In the genomic region with DNA sequence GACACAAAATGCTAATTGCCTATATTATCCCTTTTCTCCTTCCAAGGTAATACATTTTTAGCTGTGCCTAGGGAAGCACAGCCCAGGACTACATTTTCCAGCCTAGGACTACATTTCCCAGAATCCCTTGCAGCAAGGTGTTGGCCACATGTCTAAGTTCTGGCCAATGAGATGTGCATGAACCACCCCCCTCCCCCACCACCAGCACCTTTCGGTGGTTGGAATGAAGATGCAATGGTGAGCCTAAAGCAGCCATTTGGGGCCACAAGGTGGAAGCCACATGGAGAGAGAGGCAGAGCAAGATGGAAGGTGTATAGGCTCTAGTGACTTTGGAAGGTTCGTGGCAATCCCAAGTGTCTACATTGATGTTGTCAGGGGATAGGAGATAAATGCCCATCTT, we compare ENCODE assay signal across 10 cellular contexts. TPM values are rescaled to one million over a fixed set of nuclear protein-coding genes. Genes with fewer than 3 reads are reported as not detected.
A peak's percentile ranks its signal among the peaks of the same experiment; 100 is the strongest.
DNase-seq lines count a peak whose midpoint lies in the region; ATAC-seq, FAIRE-seq and TF ChIP-seq lines count a peak whose summit lies in the region.
"Had no signal": no experiment of that assay in that cellular context is flagged by ENCODE, and none has a peak within 500 bp of the region (broad histone marks: within the 10 kb centered on the region; RNA-seq: fewer than 3 reads in every experiment).

No MANE protein-coding gene starts in this region.

- DNase-seq in activated T-cell treated with anti-CD3 and anti-CD28 coated beads, Interleukin-2, amount 50 U/mL, for 48 hours = peak; percentile 46 to 49
- DNase-seq in activated T-cell treated with anti-CD3 and anti-CD28 coated beads for 4 hours = no peak
- DNase-seq in NCI-H510A (lab: John Stamatoyannopoulos, UW) = peak; percentile 39
- DNase-seq in K562 (ENCODE audit: extremely low read depth in 1 of 4, low spot score in 3 of 4) = peak; percentile 71 to 80 (median 77)
- peak; percentile 16 for DNase-seq in small intestine
- DNase-seq in NCI-H345 (lab: John Stamatoyannopoulos, UW) = no peak
- DNase-seq: central memory CD4-positive, alpha-beta T cell had no signal

- intact Hi-C loops in K562 (cut with micrococcal nuclease) = loop anchor here (10.0 kb wide), 1 partner anchor 217 kb away; no protein-coding TSS in a partner anchor

- no peak for TF ChIP-seq CTCF in K562 (IDR thresholded peaks at IDR 0.05 in 2 of 3, conservative IDR thresholded peaks at IDR 0.05 in 1 of 3; ENCODE audit: insufficient read depth in 2 of 3, low read depth in 1 of 3, low read length in 3 of 3)

- ATAC-seq in K562 (peak; percentile 99), GM18870 (IDR thresholded peaks at IDR 0.05; ENCODE audit: unreplicated experiment) (no peak), HG02642 (IDR thresholded peaks at IDR 0.05; ENCODE audit: poor library complexity, unreplicated experiment) (no peak)

- H3K36me3 ChIP-seq in K562 (ENCODE audit: control insufficient read depth, insufficient read depth, low read length) (no peaks in the 10 kb centered on the region), small intestine (ENCODE audit: control insufficient read depth in 2 of 2, insufficient read depth in 2 of 2, low read length in 2 of 2) (no peaks in the 10 kb centered on the region)

- 0 out of 2 replicates have a peak overlapping the region, but pooled peaks have one; percentile 40 for H2AFZ ChIP-seq in K562 (ENCODE audit: low read depth, low read length)

- no TSS peak for BruUV-seq in K562 (replicated peaks; lab: Mats Ljungman, UMichigan)

- FAIRE-seq in K562 (lab: Jason Lieb, UNC) (peak; percentile 99), small intestine (lab: Jason Lieb, UNC) (no peak)

- peaks cover 0 to 2% of the 10 kb centered on the region in 2 experiments; a peak in 1 of 5 replicates for H3K4me1 ChIP-seq in K562 (replicated peaks in 1 of 2; ENCODE audit: control insufficient read depth in 2 of 2, insufficient read depth in 2 of 2, low read length in 2 of 2)
- no peaks in the 10 kb centered on the region for H3K4me1 ChIP-seq in small intestine (ENCODE audit: control insufficient read depth in 2 of 2, insufficient read depth in 1 of 2, low read depth in 1 of 2, low read length in 1 of 2)

- TF ChIP-seq EP300 in K562 (IDR thresholded peaks at IDR 0.05; ENCODE audit: low read length) = no peak

- no peaks in the 10 kb centered on the region for H3K79me2 ChIP-seq in K562 (ENCODE audit: control insufficient read depth, insufficient read depth, low read length)

- no peaks in the 10 kb centered on the region for H3K9me1 ChIP-seq in K562 (ENCODE audit: control insufficient read depth, insufficient read depth, low read length)

- CTCF ChIA-PET in K562 (lab: Yijun Ruan, JAX; ENCODE audit: low intra/inter-chr PET ratio) = no interaction called here

- H3K27me3 ChIP-seq in K562 (ENCODE audit: control insufficient read depth in 2 of 2, insufficient read depth in 2 of 2, low read length in 2 of 2) (no peaks in the 10 kb centered on the region; a peak in 2 of 5 replicates), small intestine (ENCODE audit: control insufficient read depth in 2 of 2, insufficient read depth in 2 of 2, low read length in 2 of 2) (no peaks in the 10 kb centered on the region)

- no peak overlapping the region for H3K4me2 ChIP-seq in K562 (ENCODE audit: insufficient read depth, low read length)

- TF ChIP-seq POLR2A in K562 (conservative IDR thresholded peaks at IDR 0.05) = no peak

- in situ Hi-C loops in K562 (cut with MboI) = no loop called here

- WGBS in K562 (ENCODE audit: insufficient coverage, low coverage, missing lambda C conversion rate) = 27% methylated on average over 2 of the region's 2 CpGs
- WGBS in small intestine, 3 donors = 74 to 77% (median 76%) methylated on average over 2 of the region's 2 CpGs

- no peak overlapping the region for H3K9ac ChIP-seq in K562 (ENCODE audit: insufficient read depth in 1 of 2, low read depth in 2 of 2, low read length in 2 of 2)

- peaks cover 9% of the 10 kb centered on the region for H4K20me1 ChIP-seq in K562 (replicated peaks; ENCODE audit: control insufficient read depth, insufficient read depth, low read length)

- POLR2A ChIA-PET in K562 (lab: Yijun Ruan, JAX) = interaction anchor here (1.7 kb wide), 1 partner anchor 13 kb away, joined by 4 read pairs; no protein-coding TSS in a partner anchor

- H3K9me3 ChIP-seq in K562 (replicated peaks; ENCODE audit: control insufficient read depth, insufficient read depth, low read depth, low read length) (no peaks in the 10 kb centered on the region), small intestine (ENCODE audit: control insufficient read depth, low read depth) (no peaks in the 10 kb centered on the region)

- H3K27ac ChIP-seq in K562 (ENCODE audit: extremely low read depth, low read depth, low read length) (no peak overlapping the region), small intestine (ENCODE audit: low read depth in 1 of 2, low read length in 1 of 2) (no peak overlapping the region)

- H3K4me3 ChIP-seq in K562 (no peak overlapping the region), small intestine (ENCODE audit: low read depth in 1 of 2, low read length in 2 of 2) (no peak overlapping the region)

- TF ChIP-seq RAD21 in K562 (CRISPR knock-in tag; conservative IDR thresholded peaks at IDR 0.05 in 1 of 2, IDR thresholded peaks at IDR 0.05 in 1 of 2) = no peak

TF ChIP-seq in K562, 482 proteins besides CTCF, POLR2A, EP300 and RAD21 (continues in another document):
- TF ChIP-seq RCOR1 (IDR thresholded peaks at IDR 0.05; ENCODE audit: borderline replicate concordance in 1 of 2, low read depth in 2 of 2, low read length in 2 of 2) = peak in 1 of 2 experiments; percentile 32; a peak in 1 of 4 replicates
- TF ChIP-seq SUPT5H (IDR thresholded peaks at IDR 0.05) = no peak
- no peak for TF ChIP-seq EWSR1 (IDR thresholded peaks at IDR 0.05; ENCODE audit: borderline replicate concordance, low read depth, partially characterized antibody)
- TF ChIP-seq FOS (IDR thresholded peaks at IDR 0.05; ENCODE audit: extremely low read depth, insufficient read length) = peak; percentile 73
- no peak for TF ChIP-seq RBBP5 (IDR thresholded peaks at IDR 0.05; ENCODE audit: borderline replicate concordance, insufficient read depth, low read length, poor library complexity, severe bottlenecking)
- TF ChIP-seq NFYB (IDR thresholded peaks at IDR 0.05; ENCODE audit: extremely low read depth, insufficient read length) = peak; percentile 92
- peak; percentile 91 for TF ChIP-seq RAD51 (IDR thresholded peaks at IDR 0.05; ENCODE audit: borderline replicate concordance, low read depth)
- peak; percentile 55 for TF ChIP-seq CBFA2T2 (conservative IDR thresholded peaks at IDR 0.05)
- 0 out of 2 replicates have a peak, but pooled peaks have one; percentile 52 for TF ChIP-seq XRCC5 (IDR thresholded peaks at IDR 0.05; ENCODE audit: low read depth, low read length)
- TF ChIP-seq ATF1 (CRISPR knock-in tag; IDR thresholded peaks at IDR 0.05) = no peak
- TF ChIP-seq ATF1 (tag; IDR thresholded peaks at IDR 0.05) = peak; percentile 12; the same call in 1 of the 2 replicates
- peak; percentile 91 for TF ChIP-seq ZNF143 (CRISPR knock-in tag; IDR thresholded peaks at IDR 0.05)
- TF ChIP-seq, protein P1, sequence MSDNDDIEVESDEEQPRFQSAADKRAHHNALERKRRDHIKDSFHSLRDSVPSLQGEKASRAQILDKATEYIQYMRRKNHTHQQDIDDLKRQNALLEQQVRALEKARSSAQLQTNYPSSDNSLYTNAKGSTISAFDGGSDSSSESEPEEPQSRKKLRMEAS (CRISPR knock-in tag; IDR thresholded peaks at IDR 0.05) = peak; percentile 72

RNA-seq across cellular contexts. Expression of a gene that starts 16.2 kb away (rescaled TPM):
- total RNA-seq in K562 (2011; cell fraction: chromatin; rRNA removed; ENCODE audit: low replicate concordance) = 5.0 and 12.3 TPM in 2 replicates
- 2.5 and 5.7 TPM in 2 replicates for total RNA-seq in K562 (2011; cell fraction: nucleolus; rRNA removed)
- 2.9 and 4.6 TPM in 2 replicates for total RNA-seq in K562 (2011; cell fraction: nucleoplasm; rRNA removed)
- total RNA-seq in K562 (2014; rRNA removed) (0.24 and 0.27 TPM in 2 replicates), K562 (2014; rRNA removed; fragmentation: Illumina TruSeq; extraction: Trizol) (0.18 and 0.19 TPM in 2 replicates), K562 (2015; rRNA removed; fragmentation: Illumina TruSeq; extraction: Trizol) (0.15 and 0.25 TPM in 2 replicates), K562 (2021) (0.13 and 0.38 TPM in 2 replicates)
- polyA plus RNA-seq in K562 (2011; rRNA removed) (0.34 and 1.0 TPM in 2 replicates), K562 (2014; fragmentation: Illumina TruSeq; extraction: Trizol) (0.28 and 0.31 TPM in 2 replicates), K562 (2014; fragmentation: Nextera tagmentation; extraction: Ambion mirVana) (under 1 TPM; 0.03 to 0.04 TPM), K562 (2014; rRNA removed) (0.16 and 0.20 TPM in 2 replicates), small intestine (1 to 10 TPM in 1 of 3 donors, not detected in 2; 1.1 TPM)
- 0.24 and 0.81 TPM in 2 replicates for polyA plus RNA-seq in K562 (2011; cell fraction: cytosol; rRNA removed)
- 1.5 and 8.3 TPM in 2 replicates for polyA plus RNA-seq in K562 (2011; cell fraction: nucleus; rRNA removed)
- polyA plus RNA-seq in K562 (2012) = 0.28 and 0.66 TPM in 2 replicates
- polyA minus RNA-seq in K562 (2011; rRNA and poly(A)+ RNA removed) = 0.63 and 1.4 TPM in 2 replicates
- 0.27 and 0.95 TPM in 2 replicates for polyA minus RNA-seq in K562 (2011; cell fraction: cytosol; rRNA and poly(A)+ RNA removed)
- polyA minus RNA-seq in K562 (2011; cell fraction: nucleus; rRNA and poly(A)+ RNA removed) = 1.1 and 2.3 TPM in 2 replicates
- total RNA-seq: CD4-positive, CD25-positive, alpha-beta regulatory T cell had no signal
- polyA plus RNA-seq: CD4-positive, CD25-positive, alpha-beta regulatory T cell had no signal

RNA-seq across cellular contexts. Expression of a gene that starts 47.4 kb away (rescaled TPM):
- 19.7 and 56.1 TPM in 2 replicates for total RNA-seq in K562 (2011; cell fraction: chromatin; rRNA removed; ENCODE audit: low replicate concordance)
- 33.4 and 40.5 TPM in 2 replicates for total RNA-seq in K562 (2011; cell fraction: nucleolus; rRNA removed)
- total RNA-seq in K562 (2011; cell fraction: nucleoplasm; rRNA removed) = 34.0 and 46.6 TPM in 2 replicates
- 23.0 and 36.9 TPM in 2 replicates for total RNA-seq in K562 (2014; rRNA removed)
- total RNA-seq in K562 (2014; rRNA removed; fragmentation: Illumina TruSeq; extraction: Trizol) = 3.0 and 5.3 TPM in 2 replicates
- total RNA-seq in K562 (2015; rRNA removed; fragmentation: Illumina TruSeq; extraction: Trizol) = 9.5 and 11.0 TPM in 2 replicates
- total RNA-seq in K562 (2021) = 79.8 and 81.0 TPM in 2 replicates
- polyA plus RNA-seq in K562 (2011; rRNA removed) = 5.9 and 18.2 TPM in 2 replicates
- polyA plus RNA-seq in K562 (2011; cell fraction: cytosol; rRNA removed) = 11.0 and 28.6 TPM in 2 replicates
- 17.9 and 37.4 TPM in 2 replicates for polyA plus RNA-seq in K562 (2011; cell fraction: nucleus; rRNA removed)
- polyA plus RNA-seq in K562 (2012) = 85.3 and 93.8 TPM in 2 replicates
- polyA plus RNA-seq in K562 (2014; fragmentation: Illumina TruSeq; extraction: Trizol) = 33.0 and 48.4 TPM in 2 replicates
- 1 to 10 TPM; 2.0 to 3.0 TPM for polyA plus RNA-seq in K562 (2014; fragmentation: Nextera tagmentation; extraction: Ambion mirVana)
- 12.2 and 13.9 TPM in 2 replicates for polyA plus RNA-seq in K562 (2014; rRNA removed)
- 12.8 and 15.3 TPM in 2 replicates for polyA minus RNA-seq in K562 (2011; rRNA and poly(A)+ RNA removed)
- 65.8 and 95.4 TPM in 2 replicates for polyA minus RNA-seq in K562 (2011; cell fraction: cytosol; rRNA and poly(A)+ RNA removed)
- polyA minus RNA-seq in K562 (2011; cell fraction: nucleus; rRNA and poly(A)+ RNA removed) = 15.6 and 19.3 TPM in 2 replicates
- 10 to 100 TPM; 18.0 to 26.4 (median 24.3) TPM for polyA plus RNA-seq in small intestine

Comparison
In these comparisons a context has a peak if more than half of its experiments do, and no peak if none do; other contexts are left out.
1. DNase-seq: peak in activated T-cell treated with anti-CD3 and anti-CD28 coated beads, Interleukin-2, amount 50 U/mL, for 48 hours (2 of 2), NCI-H510A (single experiment), K562 (4 of 4) and small intestine (single experiment); none in activated T-cell treated with anti-CD3 and anti-CD28 coated beads for 4 hours (single experiment) and NCI-H345 (single experiment).